ENCODE assay signal across 18 cellular contexts in the genomic region with DNA sequence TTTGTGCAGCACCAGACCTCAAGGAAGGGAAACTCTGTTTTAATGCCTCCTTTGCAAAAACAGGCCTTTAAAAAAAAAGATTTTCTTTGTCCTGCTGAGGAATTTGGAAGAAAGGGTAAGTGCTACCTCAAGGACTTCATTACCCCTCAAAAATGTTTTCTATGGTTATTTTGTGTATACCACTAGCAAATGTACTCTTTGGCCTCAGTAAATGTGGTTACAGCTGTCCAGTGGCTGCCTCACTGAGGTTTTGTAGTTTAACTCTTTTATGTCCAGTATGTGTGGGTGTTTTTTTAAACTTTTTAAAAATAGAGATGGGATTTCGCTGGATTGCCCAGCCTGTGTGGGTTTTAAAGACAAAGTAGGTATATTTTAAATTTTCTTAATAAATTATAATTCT.
"Had no signal": no experiment of that assay in that cellular context is flagged by ENCODE, and none has a peak within 500 bp of the region (broad histone marks: within the 10 kb centered on the region; RNA-seq: fewer than 3 reads in every experiment).

No MANE protein-coding gene starts in this region.

- DNase-seq: activated CD4-positive, alpha-beta T cell treated with anti-CD3 and anti-CD28 coated beads, Interleukin-2, amount 50 U/mL, for 1 hour; activated CD8-positive, alpha-beta memory T cell treated with anti-CD3 and anti-CD28 coated beads for 24 hours; activated CD8-positive, alpha-beta memory T cell treated with anti-CD3 and anti-CD28 coated beads, Interleukin-2, amount 50 U/mL, for 48 hours; activated effector memory CD4-positive, alpha-beta T cell treated with anti-CD3 and anti-CD28 coated beads, Interleukin-2, amount 50 U/mL, for 16 hours; activated naive CD4-positive, alpha-beta T cell treated with anti-CD3 and anti-CD28 coated beads, Interleukin-2, amount 50 U/mL, for 16 hours; activated T-cell treated with anti-CD3 and anti-CD28 coated beads, Interleukin-2, amount 50 U/mL, for 72 hours; gastrocnemius medialis; heart right ventricle; immature natural killer cell; left ventricle myocardium superior; naive thymus-derived CD4-positive, alpha-beta T cell; pancreas; sigmoid colon; spleen; stimulated activated naive B cell treated with anti-CD40 and anti-IgM and Interleukin-4, amounts not matched to agents 10 μg/mL and 1 μg/mL and 100 μg/mL, for 72 hours; T1000; upper lobe of right lung had no signal

- ATAC-seq: activated T-cell treated with anti-CD3 and anti-CD28 coated beads, Interleukin-2, amount 50 U/mL, for 72 hours; gastrocnemius medialis; heart right ventricle; left ventricle myocardium superior; naive thymus-derived CD4-positive, alpha-beta T cell; pancreas; stimulated activated naive B cell treated with anti-CD40 and anti-IgM and Interleukin-4, amounts not matched to agents 10 μg/mL and 1 μg/mL and 100 μg/mL, for 72 hours; upper lobe of right lung had no signal

- H3K4me3 ChIP-seq: ascending aorta, gastrocnemius medialis, heart right ventricle, pancreas, sigmoid colon, spleen, upper lobe of right lung had no signal
